ENCODE assay signal across 19 cellular contexts in the genomic region with DNA sequence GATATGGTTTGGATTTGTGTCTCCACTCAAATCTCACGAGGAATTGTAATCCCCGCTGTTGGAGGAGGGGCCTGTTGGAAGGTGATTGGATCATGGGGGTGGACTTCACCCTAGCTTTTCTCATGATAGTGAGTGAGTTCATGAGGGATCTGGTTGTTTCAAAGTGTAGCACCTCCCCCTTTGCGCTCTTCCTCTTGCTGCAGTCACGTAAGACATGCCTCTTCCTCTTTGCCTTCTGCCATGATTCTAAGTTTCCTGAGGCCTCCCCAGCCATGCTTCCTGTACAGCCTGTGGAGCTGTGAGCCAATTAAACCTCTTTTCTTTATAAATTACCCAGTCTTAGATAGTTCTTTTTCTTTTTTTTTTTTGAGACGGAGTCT. TPM values are rescaled to one million over a fixed set of nuclear protein-coding genes. Genes with fewer than 3 reads are reported as not detected.
DNase-seq lines count a peak whose midpoint lies in the region; ATAC-seq and TF ChIP-seq lines count a peak whose summit lies in the region.
"Had no signal": no experiment of that assay in that cellular context is flagged by ENCODE, and none has a peak within 500 bp of the region (broad histone marks: within the 10 kb centered on the region; RNA-seq: fewer than 3 reads in every experiment).

No MANE protein-coding gene starts in this region.

- TF ChIP-seq CTCF in activated CD8-positive, alpha-beta T cell treated with anti-CD3 and anti-CD28 coated beads for 36 hours (IDR thresholded peaks at IDR 0.05), result no peak

- peaks cover 3% of the 10 kb centered on the region for H3K4me1 Mint-ChIP-seq in activated CD8-positive, alpha-beta T cell treated with anti-CD3 and anti-CD28 coated beads for 36 hours (ENCODE audit: low read depth)
- peaks cover 8% of the 10 kb centered on the region for H3K4me1 Mint-ChIP-seq in activated CD8-positive, alpha-beta T cell treated with anti-CD3 and anti-CD28 coated beads, Interleukin-2, amount 10 ng/mL, durations not matched to agents 7 days and 5 days (ENCODE audit: low read depth)
- H3K4me1 Mint-ChIP-seq: activated T-helper 17 cell treated with anti-CD3 and anti-CD28 coated beads, Interleukin-2, amount 50 U/mL, for 72 hours had no signal

- no peaks in the 10 kb centered on the region for H3K27me3 Mint-ChIP-seq in activated CD8-positive, alpha-beta T cell treated with anti-CD3 and anti-CD28 coated beads for 36 hours
- peaks cover 8% of the 10 kb centered on the region for H3K27me3 Mint-ChIP-seq in activated CD8-positive, alpha-beta T cell treated with anti-CD3 and anti-CD28 coated beads, Interleukin-2, amount 10 ng/mL, durations not matched to agents 7 days and 5 days (ENCODE audit: low read depth)
- H3K27me3 Mint-ChIP-seq: activated B cell treated with CpG ODN at 0.5 μM for 24 hours; activated T-helper 17 cell treated with anti-CD3 and anti-CD28 coated beads, Interleukin-2, amount 50 U/mL, for 72 hours had no signal

- POLR2A ChIA-PET in activated CD8-positive, alpha-beta T cell treated with anti-CD3 and anti-CD28 coated beads for 36 hours (lab: Charles Lee), result no interaction called here
- POLR2A ChIA-PET in activated CD8-positive, alpha-beta T cell treated with anti-CD3 and anti-CD28 coated beads, Interleukin-2, amount 10 ng/mL, durations not matched to agents 7 days and 5 days (lab: Charles Lee), result no interaction called here

- CTCF ChIA-PET in activated CD8-positive, alpha-beta T cell treated with anti-CD3 and anti-CD28 coated beads for 36 hours (lab: Charles Lee), result no interaction called here
- CTCF ChIA-PET in activated CD8-positive, alpha-beta T cell treated with anti-CD3 and anti-CD28 coated beads, Interleukin-2, amount 10 ng/mL, durations not matched to agents 7 days and 5 days (lab: Charles Lee), result no interaction called here

- DNase-seq in activated CD8-positive, alpha-beta T cell treated with anti-CD3 and anti-CD28 coated beads for 36 hours, result no peak
- no peak for DNase-seq in activated CD8-positive, alpha-beta T cell treated with anti-CD3 and anti-CD28 coated beads, Interleukin-2, amount 10 ng/mL, durations not matched to agents 7 days and 5 days
- DNase-seq in T1000 (lab: John Stamatoyannopoulos, UW), result peak; percentile 94
- no peak for DNase-seq in stimulated activated CD4-positive, alpha-beta T cell treated with anti-CD3 and anti-CD28 coated beads, Interleukin-15, amount 100 ng/mL, for 24 hours
- DNase-seq in GF-D8 (lab: John Stamatoyannopoulos, UW), result no peak
- DNase-seq in OCI-M1 (lab: John Stamatoyannopoulos, UW), result no peak
- DNase-seq: 8988T; activated B cell treated with CpG ODN at 0.5 μM for 24 hours; DMS79 treated with DMSO at 0.1 percent for 48 hours; effector CD4-positive, alpha-beta T cell; natural killer cell; NCI-H1092; NCI-H82; stimulated activated naive CD8-positive, alpha-beta T cell treated with anti-CD3 and anti-CD28 coated beads, Interleukin-15, amount 100 ng/mL, for 72 hours; T-helper 1 cell; upper lobe of right lung had no signal

- ATAC-seq in activated CD8-positive, alpha-beta T cell treated with anti-CD3 and anti-CD28 coated beads for 36 hours, result no peak
- ATAC-seq in activated CD8-positive, alpha-beta T cell treated with anti-CD3 and anti-CD28 coated beads, Interleukin-2, amount 10 ng/mL, durations not matched to agents 7 days and 5 days, result no peak
- ATAC-seq: activated T-helper 17 cell treated with anti-CD3 and anti-CD28 coated beads, Interleukin-2, amount 50 U/mL, for 72 hours; HepG2; natural killer cell; stimulated activated naive CD8-positive, alpha-beta T cell treated with anti-CD3 and anti-CD28 coated beads, Interleukin-15, amount 100 ng/mL, for 72 hours; upper lobe of right lung had no signal

- intact Hi-C loops in activated CD8-positive, alpha-beta T cell treated with anti-CD3 and anti-CD28 coated beads for 36 hours (cut with micrococcal nuclease), result no loop called here

- H3K4me3 Mint-ChIP-seq in activated CD8-positive, alpha-beta T cell treated with anti-CD3 and anti-CD28 coated beads for 36 hours, result no peak overlapping the region
- no peak overlapping the region for H3K4me3 Mint-ChIP-seq in activated CD8-positive, alpha-beta T cell treated with anti-CD3 and anti-CD28 coated beads, Interleukin-2, amount 10 ng/mL, durations not matched to agents 7 days and 5 days
- H3K4me3 Mint-ChIP-seq: activated B cell treated with CpG ODN at 0.5 μM for 24 hours; activated T-helper 17 cell treated with anti-CD3 and anti-CD28 coated beads, Interleukin-2, amount 50 U/mL, for 72 hours; natural killer cell; stimulated activated naive CD8-positive, alpha-beta T cell treated with anti-CD3 and anti-CD28 coated beads, Interleukin-15, amount 100 ng/mL, for 72 hours had no signal

- no peaks in the 10 kb centered on the region for H3K36me3 Mint-ChIP-seq in activated CD8-positive, alpha-beta T cell treated with anti-CD3 and anti-CD28 coated beads for 36 hours (ENCODE audit: low read depth)
- H3K36me3 Mint-ChIP-seq in activated CD8-positive, alpha-beta T cell treated with anti-CD3 and anti-CD28 coated beads, Interleukin-2, amount 10 ng/mL, durations not matched to agents 7 days and 5 days (ENCODE audit: low read depth), result no peaks in the 10 kb centered on the region
- H3K36me3 Mint-ChIP-seq: natural killer cell had no signal

- no peaks in the 10 kb centered on the region for H3K9me3 Mint-ChIP-seq in activated CD8-positive, alpha-beta T cell treated with anti-CD3 and anti-CD28 coated beads for 36 hours
- no peaks in the 10 kb centered on the region for H3K9me3 Mint-ChIP-seq in activated CD8-positive, alpha-beta T cell treated with anti-CD3 and anti-CD28 coated beads, Interleukin-2, amount 10 ng/mL, durations not matched to agents 7 days and 5 days (ENCODE audit: insufficient read depth)
- H3K9me3 Mint-ChIP-seq: activated B cell treated with CpG ODN at 0.5 μM for 24 hours; activated T-helper 17 cell treated with anti-CD3 and anti-CD28 coated beads, Interleukin-2, amount 50 U/mL, for 72 hours; natural killer cell; stimulated activated naive CD8-positive, alpha-beta T cell treated with anti-CD3 and anti-CD28 coated beads, Interleukin-15, amount 100 ng/mL, for 72 hours had no signal

- H3K27ac Mint-ChIP-seq in activated CD8-positive, alpha-beta T cell treated with anti-CD3 and anti-CD28 coated beads for 36 hours, result peak overlapping the region; percentile 63
- H3K27ac Mint-ChIP-seq in activated CD8-positive, alpha-beta T cell treated with anti-CD3 and anti-CD28 coated beads, Interleukin-2, amount 10 ng/mL, durations not matched to agents 7 days and 5 days, result no peak overlapping the region
- H3K27ac Mint-ChIP-seq: activated T-helper 17 cell treated with anti-CD3 and anti-CD28 coated beads, Interleukin-2, amount 50 U/mL, for 72 hours; natural killer cell had no signal

RNA-seq across cellular contexts. Expression of a gene that starts 17.1 kb away (rescaled TPM):
- 1 to 10 TPM; 1.5 to 1.8 TPM for total RNA-seq in activated CD8-positive, alpha-beta T cell treated with anti-CD3 and anti-CD28 coated beads for 36 hours
- 1 to 10 TPM in 1 of 2 experiments, under 1 TPM in 1; 0.89 to 1.2 TPM for total RNA-seq in activated CD8-positive, alpha-beta T cell treated with anti-CD3 and anti-CD28 coated beads, Interleukin-2, amount 10 ng/mL, durations not matched to agents 7 days and 5 days
- total RNA-seq: kidney epithelial cell had no signal

RNA-seq across cellular contexts. Expression of a gene that starts 17.3 kb away (rescaled TPM):
- total RNA-seq in activated CD8-positive, alpha-beta T cell treated with anti-CD3 and anti-CD28 coated beads for 36 hours, result 10 to 100 TPM; 36.1 to 36.7 TPM
- 10 to 100 TPM; 28.9 to 31.4 TPM for total RNA-seq in activated CD8-positive, alpha-beta T cell treated with anti-CD3 and anti-CD28 coated beads, Interleukin-2, amount 10 ng/mL, durations not matched to agents 7 days and 5 days

RNA-seq across cellular contexts. Expression of a gene that starts 17.3 kb away (rescaled TPM):
- total RNA-seq in activated CD8-positive, alpha-beta T cell treated with anti-CD3 and anti-CD28 coated beads for 36 hours, result 10 to 100 TPM; 22.5 to 23.9 TPM
- 10 to 100 TPM; 21.8 to 22.5 TPM for total RNA-seq in activated CD8-positive, alpha-beta T cell treated with anti-CD3 and anti-CD28 coated beads, Interleukin-2, amount 10 ng/mL, durations not matched to agents 7 days and 5 days

RNA-seq across cellular contexts. Expression of a gene that starts 46.1 kb away (rescaled TPM):
- total RNA-seq in activated CD8-positive, alpha-beta T cell treated with anti-CD3 and anti-CD28 coated beads for 36 hours, result 100 to 1,000 TPM; 114 to 121 TPM
- total RNA-seq in activated CD8-positive, alpha-beta T cell treated with anti-CD3 and anti-CD28 coated beads, Interleukin-2, amount 10 ng/mL, durations not matched to agents 7 days and 5 days, result 100 to 1,000 TPM; 130 to 135 TPM

RNA-seq across cellular contexts. Expression of a gene that starts 57.9 kb away (rescaled TPM):
- total RNA-seq in activated CD8-positive, alpha-beta T cell treated with anti-CD3 and anti-CD28 coated beads for 36 hours, result 10 to 100 TPM; 40.9 to 45.8 TPM
- 10 to 100 TPM; 34.3 to 34.6 TPM for total RNA-seq in activated CD8-positive, alpha-beta T cell treated with anti-CD3 and anti-CD28 coated beads, Interleukin-2, amount 10 ng/mL, durations not matched to agents 7 days and 5 days
